ENCODE assay signal across 10 cellular contexts in the genomic region with DNA sequence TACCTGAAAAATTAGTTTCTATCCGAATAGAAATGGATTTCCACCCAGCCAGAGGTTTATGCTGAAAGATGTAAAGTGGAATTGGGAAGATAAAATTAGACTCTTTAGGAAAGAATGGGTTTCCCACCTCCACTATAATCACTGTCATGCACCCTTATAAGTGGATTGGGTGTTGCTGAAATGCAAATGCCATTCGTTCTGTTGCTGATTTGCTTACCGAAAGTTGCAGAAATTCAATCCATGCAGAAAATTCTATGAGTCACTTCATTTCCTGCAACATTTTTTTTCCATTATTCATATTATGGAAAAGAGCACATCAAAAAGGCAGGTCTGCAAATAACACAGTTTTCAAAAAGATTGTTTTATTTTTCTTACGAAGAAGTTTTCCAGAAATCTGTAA.
DNase-seq lines count a peak whose midpoint lies in the region; ATAC-seq and TF ChIP-seq lines count a peak whose summit lies in the region.
"Had no signal": no experiment of that assay in that cellular context is flagged by ENCODE, and none has a peak within 500 bp of the region (broad histone marks: within the 10 kb centered on the region; RNA-seq: fewer than 3 reads in every experiment).

No MANE protein-coding gene starts in this region.

- H3K36me3 ChIP-seq in A673 (ENCODE audit: insufficient read depth, low read length, poor library complexity, severe bottlenecking): no peaks in the 10 kb centered on the region

- H3K4me3 ChIP-seq in A673 (ENCODE audit: low read depth, low read length, poor library complexity, severe bottlenecking): no peak overlapping the region

- H3K9me3 Mint-ChIP-seq in brain (peaks cover 7 to 27% (median 16%) of the 10 kb centered on the region in 5 experiments), type B pancreatic cell (peaks cover 7% of the 10 kb centered on the region)

- no peak for TF ChIP-seq CTCF in A673 (conservative IDR thresholded peaks at IDR 0.05; ENCODE audit: low read depth, low read length)
- TF ChIP-seq CTCF in brain (conservative IDR thresholded peaks at IDR 0.05): no peak
- no peak for TF ChIP-seq CTCF in type B pancreatic cell (conservative IDR thresholded peaks at IDR 0.05)

- H3K4me1 Mint-ChIP-seq in brain: peaks cover 56% of the 10 kb centered on the region
- peaks cover 37% of the 10 kb centered on the region for H3K4me1 Mint-ChIP-seq in type B pancreatic cell (ENCODE audit: unreplicated experiment)

- CTCF ChIA-PET in A673 (lab: Charles Lee): interaction anchor here (1.5 kb wide), 1 partner anchor 249 kb away, joined by 4 read pairs; no protein-coding TSS in a partner anchor

- H3K9me3 ChIP-seq in A673 (ENCODE audit: low read depth, low read length, poor library complexity, severe bottlenecking): peaks cover 4% of the 10 kb centered on the region

- BruUV-seq in A673 (replicated peaks; lab: Mats Ljungman, UMichigan): no TSS peak

- peaks cover 16% of the 10 kb centered on the region for H3K36me3 Mint-ChIP-seq in brain
- H3K36me3 Mint-ChIP-seq in type B pancreatic cell: peaks cover 10% of the 10 kb centered on the region

- H3K27ac ChIP-seq in A673 (ENCODE audit: low read depth, low read length, poor library complexity, severe bottlenecking): no peak overlapping the region

- no peak for ATAC-seq in HG02798 (IDR thresholded peaks at IDR 0.05; ENCODE audit: poor library complexity, unreplicated experiment)
- ATAC-seq in GM21825 (IDR thresholded peaks at IDR 0.05; ENCODE audit: unreplicated experiment): no peak

- peaks cover 15% of the 10 kb centered on the region for H3K4me1 ChIP-seq in A673 (ENCODE audit: insufficient read depth, low read length, poor library complexity, severe bottlenecking)

- intact Hi-C loops in A673 (cut with micrococcal nuclease; ENCODE audit: unreplicated experiment): loop anchor here (5.0 kb wide), 1 partner anchor 187 kb away; no protein-coding TSS in a partner anchor

- POLR2A ChIA-PET in A673 (lab: Charles Lee; ENCODE audit: low non-redundant PET): no interaction called here

- H3K4me3 Mint-ChIP-seq in brain (peak overlapping the region in 4 of 5 experiments; percentile 15 to 52 (median 40)), type B pancreatic cell (no peak overlapping the region)

- H3K27me3 Mint-ChIP-seq in brain (no peaks in the 10 kb centered on the region), type B pancreatic cell (peaks cover 3% of the 10 kb centered on the region)

- peak; percentile 76 for DNase-seq in A673 (ENCODE audit: low spot score)
- peak; percentile 63 for DNase-seq in HS-5 (ENCODE audit: low read depth)
- DNase-seq in kidney tubule cell (ENCODE audit: low spot score): peak; percentile 43
- DNase-seq in type B pancreatic cell (ENCODE audit: extremely low spot score, unreplicated experiment): no peak
- DNase-seq in HUDEP-2 (lab: John Stamatoyannopoulos, UW; ENCODE audit: unreplicated experiment in 76 of 76): no peak
- DNase-seq: NCI-H1436 treated with DMSO at 0.1 percent for 48 hours, nucleus accumbens had no signal

- H3K27ac Mint-ChIP-seq in brain (peak overlapping the region in 4 of 5 experiments; percentile 78 to 96 (median 92)), type B pancreatic cell (no peak overlapping the region)

- no peaks in the 10 kb centered on the region for H3K27me3 ChIP-seq in A673 (replicated peaks; ENCODE audit: insufficient read depth, low read depth, low read length, poor library complexity)

Comparison
In these comparisons a context has a peak if more than half of its experiments do, and no peak if none do; other contexts are left out.
1. DNase-seq: peak in A673 (single experiment), HS-5 (single experiment) and kidney tubule cell (single experiment); none in type B pancreatic cell (single experiment) and HUDEP-2 (0 of 76).